ENCODE assay signal across 9 cellular contexts in the genomic region with DNA sequence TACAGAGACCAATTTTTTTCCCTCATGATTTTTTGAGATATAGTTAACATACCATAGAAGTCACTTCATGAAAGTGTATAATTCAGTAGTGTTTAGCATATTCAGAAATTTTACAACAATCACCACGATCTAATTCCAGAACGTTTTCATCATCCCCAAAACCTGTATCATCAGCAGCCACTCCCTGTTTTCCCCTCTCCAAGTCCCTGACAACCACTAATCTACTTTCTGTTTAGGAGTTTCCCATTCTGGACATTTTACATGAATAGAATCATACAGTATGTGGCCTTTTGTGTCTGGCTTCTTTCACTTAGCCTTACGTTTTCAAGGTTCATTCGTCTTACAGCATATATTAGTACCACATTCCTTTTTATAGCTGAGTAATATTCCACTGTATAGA.
"Had no signal": no experiment of that assay in that cellular context is flagged by ENCODE, and none has a peak within 500 bp of the region (broad histone marks: within the 10 kb centered on the region; RNA-seq: fewer than 3 reads in every experiment).

No MANE protein-coding gene starts in this region.

- H3K9ac ChIP-seq: GM23248 had no signal

- H3K4me3 ChIP-seq: GM23248, GM23338, HAP-1 had no signal

- H3K36me3 ChIP-seq: HAP-1 had no signal

- H2AFZ ChIP-seq: GM23248, GM23338 had no signal

- DNase-seq: GM23248, GOT3, H7, H9, HCEC 1CT, HFFc6 had no signal

- H3K9me3 ChIP-seq: HAP-1 had no signal

- ATAC-seq: GM23338, HCT116 had no signal

- H3K4me2 ChIP-seq: GM23338 had no signal

- H3K27ac ChIP-seq: GM23248 had no signal
